Comparison of ENCODE assay signal across 17 cellular contexts in the genomic region with DNA sequence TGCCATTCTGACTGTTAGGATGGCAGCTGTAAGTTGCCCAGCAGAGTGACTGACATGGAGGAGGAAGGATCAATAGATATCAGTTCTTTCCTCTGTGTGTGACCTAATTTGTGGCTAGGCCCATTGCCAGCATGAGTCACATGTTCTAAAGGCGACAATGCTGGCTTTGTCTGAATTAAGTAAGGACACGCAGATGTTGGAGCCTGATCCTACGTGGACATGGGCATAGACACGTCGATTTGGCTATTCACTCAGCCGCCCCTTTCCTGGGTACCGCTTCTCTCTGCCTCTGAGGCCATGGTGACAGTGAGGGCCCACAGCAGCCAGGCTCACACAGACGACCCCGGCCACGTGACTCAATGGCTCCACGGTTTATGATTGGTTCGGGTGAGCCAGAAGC. TPM values are rescaled to one million over a fixed set of nuclear protein-coding genes. Genes with fewer than 3 reads are reported as not detected.
A peak's percentile ranks its signal among the peaks of the same experiment; 100 is the strongest.
DNase-seq lines count a peak whose midpoint lies in the region; ATAC-seq, FAIRE-seq and TF ChIP-seq lines count a peak whose summit lies in the region.
"Had no signal": no experiment of that assay in that cellular context is flagged by ENCODE, and none has a peak within 500 bp of the region (broad histone marks: within the 10 kb centered on the region; RNA-seq: fewer than 3 reads in every experiment).

No MANE protein-coding gene starts in this region.

- no peaks in the 10 kb centered on the region for H3K79me2 ChIP-seq in HepG2 (ENCODE audit: insufficient read depth, low read length)

- H3K36me3 ChIP-seq in HepG2 (replicated peaks in 1 of 2; ENCODE audit: control insufficient read depth in 1 of 2, insufficient read depth in 2 of 2, low read length in 2 of 2), result no peaks in the 10 kb centered on the region
- H3K36me3 ChIP-seq: prostate gland had no signal

- no peaks in the 10 kb centered on the region; a peak in 1 of 5 replicates for H3K27me3 ChIP-seq in HepG2 (ENCODE audit: control insufficient read depth in 1 of 2, insufficient read depth in 2 of 2, low read length in 2 of 2)
- H3K27me3 ChIP-seq: Peyer's patch had no signal

- no peak overlapping the region for H3K9ac ChIP-seq in HepG2 (ENCODE audit: insufficient read depth, low read depth, low read length)

- no peaks in the 10 kb centered on the region for H3K4me1 Mint-ChIP-seq in stimulated activated naive CD8-positive, alpha-beta T cell treated with anti-CD3 and anti-CD28 coated beads, Interleukin-15, amount 100 ng/mL, for 72 hours
- H3K4me1 Mint-ChIP-seq: T-helper 17 cell had no signal

- in situ Hi-C loops in HepG2 (cut with HindIII; ENCODE audit: extremely low pct_ligation_motif_present, low pct_unique_long_range_greater_than_20kb), result no loop called here

- H4K20me1 ChIP-seq in HepG2 (ENCODE audit: insufficient read depth, low read length), result no peaks in the 10 kb centered on the region

- intact Hi-C loops in HepG2 (cut with micrococcal nuclease; ENCODE audit: unreplicated experiment), result no loop called here

- TF ChIP-seq CTCF in HepG2 (CRISPR knock-in tag; IDR thresholded peaks at IDR 0.05), result no peak

- peaks cover 14% of the 10 kb centered on the region; the same call in 1 of the 2 replicates for H3K4me1 ChIP-seq in HepG2 (ENCODE audit: insufficient read depth, low read length)
- H3K4me1 ChIP-seq: prostate gland had no signal

- no peak for TF ChIP-seq RAD21 in HepG2 (CRISPR knock-in tag; IDR thresholded peaks at IDR 0.05)

- H3K9me3 Mint-ChIP-seq in stimulated activated naive CD8-positive, alpha-beta T cell treated with anti-CD3 and anti-CD28 coated beads, Interleukin-15, amount 100 ng/mL, for 72 hours, result peaks cover 0 to 5% of the 10 kb centered on the region in 2 donors

- WGBS in HepG2 (ENCODE audit: low lambda C conversion rate), result 64% methylated on average over 6 of the region's 12 CpGs

- no peak for TF ChIP-seq POLR2A in HepG2 (IDR thresholded peaks at IDR 0.05; ENCODE audit: insufficient read depth in 1 of 2, low read depth in 2 of 2, low read length in 2 of 2)

- ATAC-seq in stimulated activated naive CD8-positive, alpha-beta T cell treated with anti-CD3 and anti-CD28 coated beads, Interleukin-15, amount 100 ng/mL, for 72 hours, result peak; percentile 31
- ATAC-seq in stimulated activated naive CD8-positive, alpha-beta T cell treated with anti-CD3 and anti-CD28 coated beads, Interleukin-15, Interleukin-2, amounts not matched to agents 100 U/mL and 50 U/mL, for 24 hours, result no peak
- ATAC-seq in HepG2 (peak; percentile 55), HG02678 (IDR thresholded peaks at IDR 0.05; ENCODE audit: unreplicated experiment) (no peak), GM18873 (IDR thresholded peaks at IDR 0.05; ENCODE audit: low FRiP score, unreplicated experiment) (no peak), HG03108 (IDR thresholded peaks at IDR 0.05; ENCODE audit: unreplicated experiment) (no peak)
- ATAC-seq: T-helper 17 cell had no signal

- TF ChIP-seq EP300 in HepG2 (IDR thresholded peaks at IDR 0.05; ENCODE audit: low read depth in 2 of 2, low read length in 2 of 2) (no peak), HepG2 (CRISPR knock-in tag; IDR thresholded peaks at IDR 0.05; ENCODE audit: borderline replicate concordance) (no peak)

- FAIRE-seq in HepG2 (lab: Jason Lieb, UNC) (no peak), urothelium cell line (lab: Jason Lieb, UNC) (peak; percentile 27)
- FAIRE-seq: bronchial epithelial cell, H1 had no signal

- H3K27ac ChIP-seq in angular gyrus (ENCODE audit: low read depth, low read length), result peak overlapping the region; percentile 61
- no peak overlapping the region for H3K27ac ChIP-seq in HepG2 (ENCODE audit: extremely low read length, insufficient read depth, low read length)
- H3K27ac ChIP-seq: epithelial cell of prostate, prostate gland had no signal

- POLR2A ChIA-PET in HepG2 (lab: Yijun Ruan, JAX), result no interaction called here

- no TSS peak for BruUV-seq in HepG2 (replicated peaks; lab: Mats Ljungman, UMichigan)

- H3K4me2 ChIP-seq in HepG2 (ENCODE audit: low read depth, low read length), result no peak overlapping the region; the same call in 1 of the 2 replicates

- peaks cover 34% of the 10 kb centered on the region for H3K27me3 Mint-ChIP-seq in stimulated activated naive CD8-positive, alpha-beta T cell treated with anti-CD3 and anti-CD28 coated beads, Interleukin-15, amount 100 ng/mL, for 72 hours

- H3K27ac Mint-ChIP-seq in stimulated activated naive CD8-positive, alpha-beta T cell treated with anti-CD3 and anti-CD28 coated beads, Interleukin-15, amount 100 ng/mL, for 72 hours, result peak overlapping the region in 1 of 2 donors; percentile 21
- H3K27ac Mint-ChIP-seq: T-helper 17 cell had no signal

- CTCF ChIA-PET in HepG2 (lab: Yijun Ruan, JAX; ENCODE audit: low intra/inter-chr PET ratio, low total read pairs), result no interaction called here

- H3K4me3 ChIP-seq in HepG2 (replicated peaks in 1 of 3; ENCODE audit: insufficient read depth in 1 of 3, low read depth in 2 of 3, low read length in 3 of 3), result no peak overlapping the region
- H3K4me3 ChIP-seq: Peyer's patch, prostate gland had no signal

- H3K4me3 Mint-ChIP-seq in stimulated activated naive CD8-positive, alpha-beta T cell treated with anti-CD3 and anti-CD28 coated beads, Interleukin-15, amount 100 ng/mL, for 72 hours, result no peak overlapping the region
- H3K4me3 Mint-ChIP-seq: T-helper 17 cell had no signal

- no peak for DNase-seq in stimulated activated naive CD8-positive, alpha-beta T cell treated with anti-CD3 and anti-CD28 coated beads, Interleukin-15, amount 100 ng/mL, for 72 hours
- DNase-seq in stimulated activated naive CD8-positive, alpha-beta T cell treated with anti-CD3 and anti-CD28 coated beads, Interleukin-15, Interleukin-2, amounts not matched to agents 100 U/mL and 50 U/mL, for 24 hours, result no peak
- DNase-seq in HepG2 (ENCODE audit: low spot score), result peak; percentile 52
- peak; percentile 32 for DNase-seq in urothelium cell line (ENCODE audit: low spot score)
- DNase-seq: activated CD4-positive, alpha-beta T cell treated with anti-CD3 and anti-CD28 coated beads, Interleukin-2, amount 50 U/mL, for 48 hours; activated effector memory CD4-positive, alpha-beta T cell treated with Interleukin-2 at 50 U/mL for 16 hours; stimulated activated CD4-positive, alpha-beta T cell treated with anti-CD3 and anti-CD28 coated beads, Interleukin-2, amount 100 ng/mL, for 24 hours; T-helper 17 cell had no signal

- no peak overlapping the region for H2AFZ ChIP-seq in HepG2 (ENCODE audit: low read length)

- no peaks in the 10 kb centered on the region for H3K9me3 ChIP-seq in HepG2 (ENCODE audit: low read length)
- H3K9me3 ChIP-seq: Peyer's patch, prostate gland had no signal

TF ChIP-seq in HepG2, 621 proteins besides CTCF, POLR2A, EP300 and RAD21 (continues in another document):
- TF ChIP-seq ZNF549 (CRISPR knock-in tag; IDR thresholded peaks at IDR 0.05) (no peak), NONO (IDR thresholded peaks at IDR 0.05) (no peak), NONO (CRISPR knock-in tag; conservative IDR thresholded peaks at IDR 0.05) (no peak), USF2 (IDR thresholded peaks at IDR 0.05; ENCODE audit: low read depth, low read length) (peak; percentile 31; the same call in 1 of the 2 replicates), USF2 (CRISPR knock-in tag; IDR thresholded peaks at IDR 0.05; ENCODE audit: borderline replicate concordance) (0 out of 2 replicates have a peak, but pooled peaks have one; percentile 26), ZSCAN25 (CRISPR knock-in tag; IDR thresholded peaks at IDR 0.05) (peak; percentile 50; the same call in 1 of the 2 replicates), SMYD3 (CRISPR knock-in tag; IDR thresholded peaks at IDR 0.05) (no peak)

RNA-seq across cellular contexts. Expression of gene PROM1, which starts 16.3 kb away (rescaled TPM):
- total RNA-seq in HepG2 (2016; rRNA removed; fragmentation: Illumina TruSeq; extraction: Trizol), result 2.5 and 3.9 TPM in 2 replicates
- 0.71 and 0.91 TPM in 2 replicates for total RNA-seq in HepG2 (2016; cell fraction: cytosol; rRNA removed; fragmentation: Illumina TruSeq; extraction: Trizol; ENCODE audit: low read depth)
- 2.1 and 4.2 TPM in 2 replicates for total RNA-seq in HepG2 (2016; cell fraction: insoluble cytoplasmic fraction; rRNA removed; fragmentation: Illumina TruSeq; extraction: Trizol)
- 1.1 and 2.6 TPM in 2 replicates for total RNA-seq in HepG2 (2016; cell fraction: membrane; rRNA removed; fragmentation: Illumina TruSeq; extraction: Trizol)
- 5.8 and 6.2 TPM in 2 replicates for total RNA-seq in HepG2 (2016; cell fraction: nucleus; rRNA removed; fragmentation: Illumina TruSeq; extraction: Trizol)
- polyA plus RNA-seq in HepG2 (2011; rRNA removed), result 13.6 and 16.4 TPM in 2 replicates
- polyA plus RNA-seq in HepG2 (2011; cell fraction: cytosol; rRNA removed), result 8.3 and 8.9 TPM in 2 replicates
- 14.6 and 16.3 TPM in 2 replicates for polyA plus RNA-seq in HepG2 (2011; cell fraction: nucleus; rRNA removed)
- 9.3 and 15.5 TPM in 2 replicates for polyA plus RNA-seq in HepG2 (2012)
- polyA plus RNA-seq in HepG2 (2016; cell fraction: cytosol; fragmentation: Illumina TruSeq; extraction: Trizol; ENCODE audit: low read depth), result 0.25 and 0.31 TPM in 2 replicates
- polyA plus RNA-seq in HepG2 (2016; cell fraction: insoluble cytoplasmic fraction; fragmentation: Illumina TruSeq; extraction: Trizol; ENCODE audit: low read depth), result 1.6 and 2.1 TPM in 2 replicates
- 0.47 and 0.64 TPM in 2 replicates for polyA plus RNA-seq in HepG2 (2016; cell fraction: membrane; fragmentation: Illumina TruSeq; extraction: Trizol; ENCODE audit: low read depth)
- 5.4 and 6.6 TPM in 2 replicates for polyA plus RNA-seq in HepG2 (2016; cell fraction: nucleus; fragmentation: Illumina TruSeq; extraction: Trizol; ENCODE audit: insufficient read depth, low read depth)
- 1.3 and 25.2 TPM in 2 replicates for polyA minus RNA-seq in HepG2 (2011; rRNA and poly(A)+ RNA removed; ENCODE audit: low replicate concordance)
- polyA minus RNA-seq in HepG2 (2011; cell fraction: cytosol; rRNA and poly(A)+ RNA removed), result 11.4 and 13.4 TPM in 2 replicates
- polyA minus RNA-seq in HepG2 (2011; cell fraction: nucleus; rRNA and poly(A)+ RNA removed), result 14.5 and 16.9 TPM in 2 replicates
- total RNA-seq: T-helper 17 cell had no signal

Comparison
In these comparisons a context has a peak if more than half of its experiments do, and no peak if none do; other contexts are left out.
1. ATAC-seq: peak in stimulated activated naive CD8-positive, alpha-beta T cell treated with anti-CD3 and anti-CD28 coated beads, Interleukin-15, amount 100 ng/mL, for 72 hours (single experiment) and HepG2 (single experiment); none in stimulated activated naive CD8-positive, alpha-beta T cell treated with anti-CD3 and anti-CD28 coated beads, Interleukin-15, Interleukin-2, amounts not matched to agents 100 U/mL and 50 U/mL, for 24 hours (single experiment), HG02678 (single experiment), GM18873 (single experiment) and HG03108 (single experiment).
2. DNase-seq: peak in HepG2 (single experiment) and urothelium cell line (single experiment); none in stimulated activated naive CD8-positive, alpha-beta T cell treated with anti-CD3 and anti-CD28 coated beads, Interleukin-15, amount 100 ng/mL, for 72 hours (0 of 2) and stimulated activated naive CD8-positive, alpha-beta T cell treated with anti-CD3 and anti-CD28 coated beads, Interleukin-15, Interleukin-2, amounts not matched to agents 100 U/mL and 50 U/mL, for 24 hours (single experiment).